ENCODE assay signal across 17 cellular contexts in genomic region chr20:2706688-2707352, GRCh38. TPM values are rescaled to one million over a fixed set of nuclear protein-coding genes. Genes with fewer than 3 reads are reported as not detected.
DNase-seq lines count a peak whose midpoint lies in the region; ATAC-seq lines count a peak whose summit lies in the region.
"Had no signal": no experiment of that assay in that cellular context is flagged by ENCODE, and none has a peak within 500 bp of the region (broad histone marks: within the 10 kb centered on the region; RNA-seq: fewer than 3 reads in every experiment).

No MANE protein-coding gene starts in this region.

- peaks cover 1% of the 10 kb centered on the region for H3K36me3 Mint-ChIP-seq in T-helper 1 cell treated with Interleukin-12 subunit alpha and Interleukin-12 subunit beta and Interleukin-4 antibody, amounts not matched to agents 30 μg/mL and 1 μg/mL, for 36 hours (ENCODE audit: low read depth)
- peaks cover 3% of the 10 kb centered on the region for H3K36me3 Mint-ChIP-seq in central memory CD8-positive, alpha-beta T cell (ENCODE audit: insufficient read depth)
- H3K36me3 Mint-ChIP-seq in CD4-positive, alpha-beta memory T cell: no peaks in the 10 kb centered on the region

- intact Hi-C loops in CD4-positive, alpha-beta memory T cell (cut with micrococcal nuclease): no loop called here

- peak overlapping the region; percentile 95 for H3K27ac Mint-ChIP-seq in T-helper 1 cell treated with Interleukin-12 subunit alpha and Interleukin-12 subunit beta and Interleukin-4 antibody, amounts not matched to agents 30 μg/mL and 1 μg/mL, for 36 hours
- peak overlapping the region; percentile 3 for H3K27ac Mint-ChIP-seq in central memory CD8-positive, alpha-beta T cell (ENCODE audit: low read depth)
- peak overlapping the region in 3 of 7 donors; percentile 0 to 66 (median 30) for H3K27ac Mint-ChIP-seq in CD4-positive, alpha-beta memory T cell

- H3K27me3 Mint-ChIP-seq in T-helper 1 cell treated with Interleukin-12 subunit alpha and Interleukin-12 subunit beta and Interleukin-4 antibody, amounts not matched to agents 30 μg/mL and 1 μg/mL, for 36 hours (ENCODE audit: low read depth): no peaks in the 10 kb centered on the region
- peaks cover 17% of the 10 kb centered on the region for H3K27me3 Mint-ChIP-seq in central memory CD8-positive, alpha-beta T cell
- H3K27me3 Mint-ChIP-seq in CD4-positive, alpha-beta memory T cell: peaks cover 0 to 1% of the 10 kb centered on the region in 2 donors

- peaks cover 15% of the 10 kb centered on the region for H3K4me1 Mint-ChIP-seq in T-helper 1 cell treated with Interleukin-12 subunit alpha and Interleukin-12 subunit beta and Interleukin-4 antibody, amounts not matched to agents 30 μg/mL and 1 μg/mL, for 36 hours (ENCODE audit: low read depth)
- H3K4me1 Mint-ChIP-seq in central memory CD8-positive, alpha-beta T cell: no peaks in the 10 kb centered on the region
- H3K4me1 Mint-ChIP-seq in CD4-positive, alpha-beta memory T cell: no peaks in the 10 kb centered on the region

- no peaks in the 10 kb centered on the region for H3K27me3 ChIP-seq in CD4-positive, alpha-beta memory T cell (ENCODE audit: insufficient read depth, low read length)
- H3K27me3 ChIP-seq: adrenal gland, ovary had no signal

- no peaks in the 10 kb centered on the region for H3K4me1 ChIP-seq in CD4-positive, alpha-beta memory T cell (ENCODE audit: insufficient read depth, low read length)
- H3K4me1 ChIP-seq: adrenal gland had no signal

- no peaks in the 10 kb centered on the region for H3K36me3 ChIP-seq in CD4-positive, alpha-beta memory T cell (ENCODE audit: insufficient read depth, low read length)
- H3K36me3 ChIP-seq: adrenal gland, ovary had no signal

- no peak overlapping the region for H3K4me3 ChIP-seq in CD4-positive, alpha-beta memory T cell (ENCODE audit: low read length in 2 of 2)
- H3K4me3 ChIP-seq: adrenal gland, GM23248, ovary had no signal

- no peak overlapping the region for H3K27ac ChIP-seq in CD4-positive, alpha-beta memory T cell (ENCODE audit: low read depth, low read length)
- H3K27ac ChIP-seq: adrenal gland, GM23248, HL-60, ovary had no signal

- peak overlapping the region; percentile 71 for H3K4me3 Mint-ChIP-seq in T-helper 1 cell treated with Interleukin-12 subunit alpha and Interleukin-12 subunit beta and Interleukin-4 antibody, amounts not matched to agents 30 μg/mL and 1 μg/mL, for 36 hours
- H3K4me3 Mint-ChIP-seq in central memory CD8-positive, alpha-beta T cell: no peak overlapping the region
- peak overlapping the region in 1 of 8 donors; percentile 55 for H3K4me3 Mint-ChIP-seq in CD4-positive, alpha-beta memory T cell

- CTCF ChIA-PET in CD4-positive, alpha-beta memory T cell (lab: Charles Lee; ENCODE audit: partially characterized antibody): interaction anchor here (1.2 kb wide), 1 partner anchor 37 kb away, joined by 3 read pairs; no protein-coding TSS in a partner anchor

- POLR2A ChIA-PET in CD4-positive, alpha-beta memory T cell (lab: Charles Lee; ENCODE audit: partially characterized antibody): no interaction called here

- H3K9me3 Mint-ChIP-seq in T-helper 1 cell treated with Interleukin-12 subunit alpha and Interleukin-12 subunit beta and Interleukin-4 antibody, amounts not matched to agents 30 μg/mL and 1 μg/mL, for 36 hours: no peaks in the 10 kb centered on the region
- H3K9me3 Mint-ChIP-seq in central memory CD8-positive, alpha-beta T cell: no peaks in the 10 kb centered on the region
- no peaks in the 10 kb centered on the region for H3K9me3 Mint-ChIP-seq in CD4-positive, alpha-beta memory T cell

- H3K9me3 ChIP-seq in CD4-positive, alpha-beta memory T cell (ENCODE audit: control insufficient read depth in 1 of 2, low read length in 2 of 2): no peaks in the 10 kb centered on the region
- H3K9me3 ChIP-seq: adrenal gland, ovary had no signal

- ATAC-seq in central memory CD8-positive, alpha-beta T cell (replicated peaks; ENCODE audit: extremely low read depth, poor library complexity, severe bottlenecking): no peak
- ATAC-seq in GM18907 (IDR thresholded peaks at IDR 0.05; ENCODE audit: unreplicated experiment): no peak

- peak; percentile 33 for DNase-seq in activated CD8-positive, alpha-beta memory T cell treated with anti-CD3 and anti-CD28 coated beads for 24 hours
- DNase-seq in activated CD8-positive, alpha-beta memory T cell treated with anti-CD3 and anti-CD28 coated beads, Interleukin-2, amount 50 U/mL, for 4 hours: no peak
- DNase-seq in central memory CD8-positive, alpha-beta T cell (ENCODE audit: low spot score in 2 of 2): no peak
- DNase-seq in mucosa of gallbladder (ENCODE audit: low spot score): peak; percentile 7
- DNase-seq in CD4-positive, alpha-beta memory T cell: no peak
- no peak for DNase-seq in NCI-H1417 treated with DMSO at 0.1 percent for 48 hours (lab: John Stamatoyannopoulos, UW)
- DNase-seq: adrenal gland, cortex of kidney, DND-41, GM23248, NCI-H1105 treated with DMSO at 0.1 percent for 48 hours, ovary, T-helper 2 cell had no signal

RNA-seq across cellular contexts. Expression of gene EBF4, which starts 14.2 kb away (rescaled TPM):
- total RNA-seq in mucosa of gallbladder: 12.7 TPM
- total RNA-seq in CD4-positive, alpha-beta memory T cell: 1 to 10 TPM; 2.8 to 3.1 TPM
- polyA plus RNA-seq in CD4-positive, alpha-beta memory T cell: under 1 TPM in 1 of 2 donors, not detected in 1; 0.65 TPM
- total RNA-seq: GM23248, RPMI7951 had no signal

RNA-seq across cellular contexts. Expression of gene IDH3B, which starts 42.8 kb away (rescaled TPM):
- 81.0 TPM for total RNA-seq in mucosa of gallbladder
- total RNA-seq in CD4-positive, alpha-beta memory T cell: 10 to 100 TPM; 93.3 to 96.5 TPM
- 100 to 1,000 TPM in 1 of 2 donors, 10 to 100 TPM in 1; 88.1 to 132 TPM for polyA plus RNA-seq in CD4-positive, alpha-beta memory T cell

RNA-seq across cellular contexts. Expression of gene NOP56, which starts 54.4 kb away (rescaled TPM):
- total RNA-seq in mucosa of gallbladder: 82.9 TPM
- total RNA-seq in CD4-positive, alpha-beta memory T cell: 100 to 1,000 TPM; 258 to 270 TPM
- 100 to 1,000 TPM in 1 of 2 donors, 10 to 100 TPM in 1; 83.4 to 136 TPM for polyA plus RNA-seq in CD4-positive, alpha-beta memory T cell

Comparison
In these comparisons a context has a peak if more than half of its experiments do, and no peak if none do; other contexts are left out.
1. DNase-seq: peak in activated CD8-positive, alpha-beta memory T cell treated with anti-CD3 and anti-CD28 coated beads for 24 hours (single experiment) and mucosa of gallbladder (single experiment); none in activated CD8-positive, alpha-beta memory T cell treated with anti-CD3 and anti-CD28 coated beads, Interleukin-2, amount 50 U/mL, for 4 hours (single experiment), central memory CD8-positive, alpha-beta T cell (0 of 2), CD4-positive, alpha-beta memory T cell (0 of 5) and NCI-H1417 treated with DMSO at 0.1 percent for 48 hours (single experiment).